ENCODE assay signal across 10 cellular contexts in genomic region chr11:10441652-10442503, GRCh38. TPM values are rescaled to one million over a fixed set of nuclear protein-coding genes. Genes with fewer than 3 reads are reported as not detected.
DNase-seq lines count a peak whose midpoint lies in the region; ATAC-seq and TF ChIP-seq lines count a peak whose summit lies in the region.
"Had no signal": no experiment of that assay in that cellular context is flagged by ENCODE, and none has a peak within 500 bp of the region (broad histone marks: within the 10 kb centered on the region; RNA-seq: fewer than 3 reads in every experiment).

No MANE protein-coding gene starts in this region.

- peak; percentile 95 for ATAC-seq in HG02759 (IDR thresholded peaks at IDR 0.05; ENCODE audit: unreplicated experiment)
- ATAC-seq in natural killer cell treated with Interleukin-12 subunit alpha and Interleukin-12 subunit beta and Interleukin-15 and Interleukin-18, amount 100 ng/mL, for 72 hours = peak; percentile 92 to 94
- ATAC-seq in omental fat pad (ENCODE audit: low FRiP score) = no peak

- peak overlapping the region; percentile 60 for H3K4me3 Mint-ChIP-seq in natural killer cell treated with Interleukin-12 subunit alpha and Interleukin-12 subunit beta and Interleukin-15 and Interleukin-18, amount 100 ng/mL, for 72 hours

- TF ChIP-seq CTCF in omental fat pad (IDR thresholded peaks at IDR 0.05) = no peak

- H3K27me3 Mint-ChIP-seq in natural killer cell treated with Interleukin-12 subunit alpha and Interleukin-12 subunit beta and Interleukin-15 and Interleukin-18, amount 100 ng/mL, for 72 hours = peaks cover 25 to 35% of the 10 kb centered on the region in 2 donors

- no peaks in the 10 kb centered on the region for H3K36me3 Mint-ChIP-seq in natural killer cell treated with Interleukin-12 subunit alpha and Interleukin-12 subunit beta and Interleukin-15 and Interleukin-18, amount 100 ng/mL, for 72 hours

- H3K9me3 Mint-ChIP-seq in natural killer cell treated with Interleukin-12 subunit alpha and Interleukin-12 subunit beta and Interleukin-15 and Interleukin-18, amount 100 ng/mL, for 72 hours = no peaks in the 10 kb centered on the region

- peaks cover 13 to 18% of the 10 kb centered on the region in 2 donors for H3K4me1 Mint-ChIP-seq in natural killer cell treated with Interleukin-12 subunit alpha and Interleukin-12 subunit beta and Interleukin-15 and Interleukin-18, amount 100 ng/mL, for 72 hours (ENCODE audit: low read depth in 2 of 2)

- DNase-seq in SIG-M5 treated with dmso at 0.1 percent for 504 hours (lab: John Stamatoyannopoulos, UW; ENCODE audit: unreplicated experiment) (peak; percentile 35), SIG-M5 (lab: John Stamatoyannopoulos, UW) (no peak), MV-4-11 (lab: John Stamatoyannopoulos, UW) (peak; percentile 89), omental fat pad (ENCODE audit: low spot score) (no peak), islet precursor cell (no peak), NCI-H774 (lab: John Stamatoyannopoulos, UW) (no peak)
- no peak for DNase-seq in natural killer cell treated with Interleukin-12 subunit alpha and Interleukin-12 subunit beta and Interleukin-15 and Interleukin-18, amount 100 ng/mL, for 72 hours (ENCODE audit: low spot score)
- DNase-seq: anterior cingulate cortex, NCI-H1417 treated with DMSO at 0.1 percent for 48 hours had no signal

- peak overlapping the region; percentile 26 to 62 for H3K27ac Mint-ChIP-seq in natural killer cell treated with Interleukin-12 subunit alpha and Interleukin-12 subunit beta and Interleukin-15 and Interleukin-18, amount 100 ng/mL, for 72 hours

RNA-seq across cellular contexts. Expression of gene AMPD3, which starts 13.2 kb away (rescaled TPM):
- total RNA-seq in natural killer cell treated with Interleukin-12 subunit alpha and Interleukin-12 subunit beta and Interleukin-15 and Interleukin-18, amount 100 ng/mL, for 72 hours = 10 to 100 TPM; 10.9 to 11.3 TPM
- 10 to 100 TPM in 2 of 4 donors, 1 to 10 TPM in 2; 4.4 to 43.3 (median 9.9) TPM for total RNA-seq in omental fat pad

Comparison
In these comparisons a context has a peak if more than half of its experiments do, and no peak if none do; other contexts are left out.
1. DNase-seq: peak in SIG-M5 treated with dmso at 0.1 percent for 504 hours (single experiment) and MV-4-11 (single experiment); none in SIG-M5 (single experiment), natural killer cell treated with Interleukin-12 subunit alpha and Interleukin-12 subunit beta and Interleukin-15 and Interleukin-18, amount 100 ng/mL, for 72 hours (single experiment), omental fat pad (single experiment), islet precursor cell (single experiment) and NCI-H774 (single experiment).